Comparison of ENCODE assay signal across 7 cellular contexts in the genomic region with DNA sequence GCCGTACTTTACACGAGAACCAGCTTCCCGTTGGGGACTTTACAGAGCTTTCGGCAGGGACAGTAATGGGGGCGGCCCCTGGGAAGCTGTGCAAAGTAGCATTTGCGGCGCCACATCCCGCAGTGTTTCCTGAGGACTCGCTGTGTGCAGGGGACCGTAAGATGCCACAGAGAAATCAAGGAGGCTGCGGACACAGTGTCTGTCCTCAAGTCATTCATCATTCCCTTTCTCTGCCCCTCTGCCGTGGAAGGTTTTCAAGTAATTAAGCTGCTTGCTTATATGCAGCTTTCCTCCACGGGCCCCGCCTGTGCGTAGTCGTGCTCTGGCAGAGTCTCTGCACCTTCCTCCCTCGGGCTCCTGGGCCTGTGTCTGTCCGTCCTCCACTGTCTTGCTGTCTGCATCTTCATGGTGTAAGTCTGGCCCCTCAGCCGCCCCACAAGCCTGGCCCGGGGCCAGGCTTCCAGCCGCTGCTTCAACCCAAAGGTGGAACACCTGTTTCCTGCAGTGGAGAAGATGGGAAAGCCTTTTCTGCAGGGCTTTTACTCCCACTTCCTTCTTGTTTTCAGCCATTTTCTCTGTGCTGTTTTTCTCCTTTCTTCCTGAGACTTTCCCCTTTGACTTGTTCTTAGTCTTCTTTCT.
DNase-seq lines count a peak whose midpoint lies in the region; FAIRE-seq and TF ChIP-seq lines count a peak whose summit lies in the region.

No MANE protein-coding gene starts in this region.

- H3K79me1 ChIP-seq in trophoblast cell (ENCODE audit: low read length), result peaks cover 11% of the 10 kb centered on the region

- no peak overlapping the region for H2BK120ac ChIP-seq in trophoblast cell (ENCODE audit: insufficient read depth, low read length, poor library complexity)

- no peak overlapping the region for H4K8ac ChIP-seq in trophoblast cell (ENCODE audit: low read depth, low read length)

- H3K9me3 Mint-ChIP-seq in activated T-helper 1 cell treated with anti-CD3 and anti-CD28 coated beads, Interleukin-12 subunit alpha, Interleukin-12 subunit beta, Interleukin-2, Interleukin-4 antibody, amounts not matched to agents 30 ng/mL and 10 ng/mL and 1 ng/mL, durations not matched to agents 14 hours and 24 hours and 36 hours, result no peaks in the 10 kb centered on the region

- H3K4me3 Mint-ChIP-seq in activated T-helper 1 cell treated with anti-CD3 and anti-CD28 coated beads, Interleukin-12 subunit alpha, Interleukin-12 subunit beta, Interleukin-2, Interleukin-4 antibody, amounts not matched to agents 30 ng/mL and 10 ng/mL and 1 ng/mL, durations not matched to agents 14 hours and 24 hours and 36 hours, result peak overlapping the region; percentile 64

- H3K27me3 Mint-ChIP-seq in activated T-helper 1 cell treated with anti-CD3 and anti-CD28 coated beads, Interleukin-12 subunit alpha, Interleukin-12 subunit beta, Interleukin-2, Interleukin-4 antibody, amounts not matched to agents 30 ng/mL and 10 ng/mL and 1 ng/mL, durations not matched to agents 14 hours and 24 hours and 36 hours (ENCODE audit: insufficient read depth), result no peaks in the 10 kb centered on the region

- no peak overlapping the region for H3K14ac ChIP-seq in trophoblast cell (ENCODE audit: low read length)

- no peaks in the 10 kb centered on the region for H3K27me3 ChIP-seq in trophoblast cell (ENCODE audit: insufficient read depth, low read length)

- peak; percentile 75 for DNase-seq in GF-D8 (lab: John Stamatoyannopoulos, UW)
- peak; percentile 22 for DNase-seq in MV-4-11 (lab: John Stamatoyannopoulos, UW)
- DNase-seq in activated T-helper 1 cell treated with anti-CD3 and anti-CD28 coated beads, Interleukin-12 subunit alpha, Interleukin-12 subunit beta, Interleukin-2, Interleukin-4 antibody, amounts not matched to agents 30 ng/mL and 10 ng/mL and 1 ng/mL, durations not matched to agents 14 hours and 24 hours and 36 hours (ENCODE audit: low spot score), result no peak
- no peak for DNase-seq in trophoblast cell
- no peak for DNase-seq in H54 (ENCODE audit: insufficient read length, low spot score)
- DNase-seq in EL, result no peak
- no peak for DNase-seq in RCC 7860 (ENCODE audit: low spot score)

- H3K36me3 ChIP-seq in trophoblast cell (ENCODE audit: control insufficient read depth in 1 of 2, insufficient read depth in 2 of 2, low read length in 2 of 2), result peaks cover 0 to 2% of the 10 kb centered on the region in 2 experiments

- H3K79me2 ChIP-seq in trophoblast cell (ENCODE audit: control insufficient read depth, insufficient read depth, low read length, poor library complexity), result no peaks in the 10 kb centered on the region

- no peak overlapping the region for H3K23ac ChIP-seq in trophoblast cell (ENCODE audit: low read length)

- peaks cover 43% of the 10 kb centered on the region for H3K36me3 Mint-ChIP-seq in activated T-helper 1 cell treated with anti-CD3 and anti-CD28 coated beads, Interleukin-12 subunit alpha, Interleukin-12 subunit beta, Interleukin-2, Interleukin-4 antibody, amounts not matched to agents 30 ng/mL and 10 ng/mL and 1 ng/mL, durations not matched to agents 14 hours and 24 hours and 36 hours (ENCODE audit: low read depth)

- H4K91ac ChIP-seq in trophoblast cell (ENCODE audit: low read depth, low read length), result peak overlapping the region; percentile 53

- peak overlapping the region; percentile 97 for H3K27ac Mint-ChIP-seq in activated T-helper 1 cell treated with anti-CD3 and anti-CD28 coated beads, Interleukin-12 subunit alpha, Interleukin-12 subunit beta, Interleukin-2, Interleukin-4 antibody, amounts not matched to agents 30 ng/mL and 10 ng/mL and 1 ng/mL, durations not matched to agents 14 hours and 24 hours and 36 hours

- peak overlapping the region; percentile 10 for H2BK5ac ChIP-seq in trophoblast cell (ENCODE audit: low read depth, low read length, poor library complexity)

- H3K4me3 ChIP-seq in trophoblast cell (ENCODE audit: low read depth, low read length), result no peak overlapping the region

- no peak overlapping the region for H4K12ac ChIP-seq in trophoblast cell (ENCODE audit: low read depth, low read length)

- H2BK12ac ChIP-seq in trophoblast cell (ENCODE audit: low read length), result peak overlapping the region; percentile 38

- H3K9me3 ChIP-seq in trophoblast cell (ENCODE audit: insufficient read depth, low read depth, low read length), result no peaks in the 10 kb centered on the region

- no peak overlapping the region for H2AK5ac ChIP-seq in trophoblast cell (ENCODE audit: low read length)

- no peak overlapping the region for H3K4ac ChIP-seq in trophoblast cell (ENCODE audit: low read depth, low read length)

- H3K4me2 ChIP-seq in trophoblast cell (ENCODE audit: low read length), result no peak overlapping the region

- no peak overlapping the region for H3K9ac ChIP-seq in trophoblast cell (ENCODE audit: low read length)

- peaks cover 84% of the 10 kb centered on the region for H3K4me1 Mint-ChIP-seq in activated T-helper 1 cell treated with anti-CD3 and anti-CD28 coated beads, Interleukin-12 subunit alpha, Interleukin-12 subunit beta, Interleukin-2, Interleukin-4 antibody, amounts not matched to agents 30 ng/mL and 10 ng/mL and 1 ng/mL, durations not matched to agents 14 hours and 24 hours and 36 hours (ENCODE audit: low read depth)

- no peak for TF ChIP-seq POLR2A in H54 (IDR thresholded peaks at IDR 0.05; ENCODE audit: low read depth, low read length)

- no peak overlapping the region for H3K18ac ChIP-seq in trophoblast cell (ENCODE audit: low read length)

- peaks cover 36 to 42% of the 10 kb centered on the region in 2 experiments for H3K4me1 ChIP-seq in trophoblast cell (ENCODE audit: control insufficient read depth in 1 of 2, insufficient read depth in 2 of 2, low read length in 2 of 2)

- H3K27ac ChIP-seq in trophoblast cell (ENCODE audit: low read depth, low read length), result peak overlapping the region; percentile 51

- H2AFZ ChIP-seq in trophoblast cell (ENCODE audit: insufficient read depth, low read length, poor library complexity), result no peak overlapping the region

- WGBS in trophoblast cell (ENCODE audit: extremely low coverage, insufficient coverage, insufficient read length), result no CpG with 5 or more reads among the region's 21 CpGs

- FAIRE-seq in H54 (lab: Jason Lieb, UNC), result no peak
- FAIRE-seq in RCC 7860 (lab: Jason Lieb, UNC), result no peak

- intact Hi-C loops in activated T-helper 1 cell treated with anti-CD3 and anti-CD28 coated beads, Interleukin-12 subunit alpha, Interleukin-12 subunit beta, Interleukin-2, Interleukin-4 antibody, amounts not matched to agents 30 ng/mL and 10 ng/mL and 1 ng/mL, durations not matched to agents 14 hours and 24 hours and 36 hours (cut with micrococcal nuclease), result loop anchor here (1.0 kb wide), 2 partner anchors 9 kb away; no protein-coding TSS in a partner anchor

Comparison
In these comparisons a context has a peak if more than half of its experiments do, and no peak if none do; other contexts are left out.
1. DNase-seq: peak in GF-D8 (single experiment) and MV-4-11 (single experiment); none in activated T-helper 1 cell treated with anti-CD3 and anti-CD28 coated beads, Interleukin-12 subunit alpha, Interleukin-12 subunit beta, Interleukin-2, Interleukin-4 antibody, amounts not matched to agents 30 ng/mL and 10 ng/mL and 1 ng/mL, durations not matched to agents 14 hours and 24 hours and 36 hours (single experiment), trophoblast cell (0 of 2), H54 (single experiment), EL (single experiment) and RCC 7860 (single experiment).